ENCODE assay signal across 14 cellular contexts in the genomic region with DNA sequence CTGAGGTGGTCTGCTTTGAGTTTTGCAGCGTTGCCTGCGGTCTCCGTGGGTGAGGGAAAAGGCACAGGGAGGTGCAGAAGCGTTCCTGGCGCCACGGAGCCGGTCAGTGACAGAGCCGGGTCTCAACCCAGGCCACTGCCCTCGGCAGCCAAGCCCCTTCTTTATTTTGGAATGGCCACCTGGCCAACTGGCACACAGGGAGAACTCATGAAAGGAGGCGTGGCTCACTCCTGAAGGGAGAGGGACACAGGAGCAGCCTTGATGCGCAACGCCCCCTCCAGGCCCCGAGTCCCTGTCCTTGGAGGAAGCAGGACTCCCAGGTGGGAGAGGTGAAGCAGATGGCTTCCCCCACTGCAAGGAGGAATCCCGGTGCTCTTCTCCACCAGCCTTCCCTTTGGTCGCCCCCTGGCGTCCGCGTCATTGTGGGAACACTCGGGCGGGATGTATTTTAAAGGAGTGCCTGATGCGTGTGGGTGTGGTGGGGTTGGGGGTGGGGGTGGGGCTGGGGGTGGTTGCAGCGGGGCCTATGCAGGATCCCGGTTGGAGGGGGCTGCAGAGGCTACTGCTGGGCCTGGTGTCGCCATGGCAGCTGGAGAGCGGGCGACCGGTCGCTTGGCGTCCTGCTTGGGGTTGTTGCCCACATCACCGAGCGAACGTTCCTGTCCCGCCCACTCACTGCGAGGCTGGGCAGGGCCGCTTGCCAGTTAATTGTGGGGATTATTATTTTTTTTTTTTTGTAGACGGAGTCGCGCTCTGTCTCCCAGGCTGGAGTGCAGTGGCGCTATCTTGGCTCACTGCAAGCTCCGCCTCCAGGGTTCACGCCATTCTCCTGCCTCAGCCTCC. TPM values are rescaled to one million over a fixed set of nuclear protein-coding genes. Genes with fewer than 3 reads are reported as not detected.
A peak's percentile ranks its signal among the peaks of the same experiment; 100 is the strongest.
DNase-seq lines count a peak whose midpoint lies in the region; ATAC-seq and TF ChIP-seq lines count a peak whose summit lies in the region.
"Had no signal": no experiment of that assay in that cellular context is flagged by ENCODE, and none has a peak within 500 bp of the region (broad histone marks: within the 10 kb centered on the region; RNA-seq: fewer than 3 reads in every experiment).

No MANE protein-coding gene starts in this region.

- POLR2A ChIA-PET in WTC11 (lab: Charles Lee) = no interaction called here

- H3K4me1 ChIP-seq in heart right ventricle (no peaks in the 10 kb centered on the region), right cardiac atrium (ENCODE audit: control insufficient read depth, insufficient read depth, low read length) (no peaks in the 10 kb centered on the region), aorta (ENCODE audit: control insufficient read depth in 1 of 2, insufficient read depth in 2 of 2, low read length in 2 of 2) (no peaks in the 10 kb centered on the region), HAP-1 (no peaks in the 10 kb centered on the region)
- H3K4me1 ChIP-seq: gastrocnemius medialis, Peyer's patch had no signal

- peaks cover 0 to 44% (median 20%) of the 10 kb centered on the region in 7 donors for H3K27me3 ChIP-seq in heart right ventricle
- no peaks in the 10 kb centered on the region for H3K27me3 ChIP-seq in right cardiac atrium (ENCODE audit: control insufficient read depth, insufficient read depth)
- no peaks in the 10 kb centered on the region for H3K27me3 ChIP-seq in aorta (ENCODE audit: control insufficient read depth in 1 of 2, insufficient read depth in 2 of 2, low read length in 1 of 2)
- H3K27me3 ChIP-seq in HAP-1 (ENCODE audit: low read depth) = no peaks in the 10 kb centered on the region
- H3K27me3 ChIP-seq: gastrocnemius medialis, Peyer's patch had no signal

- no peak for TF ChIP-seq POLR2A in lower leg skin (IDR thresholded peaks at IDR 0.05)

- H3K27ac ChIP-seq in heart right ventricle = no peak overlapping the region
- no peak overlapping the region for H3K27ac ChIP-seq in right cardiac atrium (ENCODE audit: low read length)
- no peak overlapping the region for H3K27ac ChIP-seq in aorta (ENCODE audit: low read depth in 1 of 2, low read length in 2 of 2)
- H3K27ac ChIP-seq: gastrocnemius medialis had no signal

- peaks cover 16% of the 10 kb centered on the region for H3K4me1 Mint-ChIP-seq in WTC11

- H3K9me3 ChIP-seq in heart right ventricle (no peaks in the 10 kb centered on the region), right cardiac atrium (ENCODE audit: control insufficient read depth, low read length) (no peaks in the 10 kb centered on the region), aorta (ENCODE audit: control insufficient read depth, low read length) (no peaks in the 10 kb centered on the region), HAP-1 (no peaks in the 10 kb centered on the region)
- H3K9me3 ChIP-seq: gastrocnemius medialis, Peyer's patch had no signal

- H3K4me3 ChIP-seq in heart right ventricle (no peak overlapping the region), right cardiac atrium (ENCODE audit: low read length) (no peak overlapping the region), aorta (ENCODE audit: low read length in 2 of 2) (no peak overlapping the region), HAP-1 (no peak overlapping the region), lower leg skin (ENCODE audit: low read depth, poor library complexity, severe bottlenecking) (no peak overlapping the region)
- H3K4me3 ChIP-seq: gastrocnemius medialis, GM12878, Peyer's patch had no signal

- 0 out of 2 replicates have a peak, but pooled peaks cover 2% of the 10 kb centered on the region for H3K36me3 Mint-ChIP-seq in WTC11

- peak overlapping the region; percentile 46 for H3K4me3 Mint-ChIP-seq in WTC11

- H3K36me3 ChIP-seq in heart right ventricle = no peaks in the 10 kb centered on the region
- H3K36me3 ChIP-seq in aorta (ENCODE audit: control insufficient read depth in 1 of 2, insufficient read depth in 2 of 2, low read length in 1 of 2) = no peaks in the 10 kb centered on the region
- peaks cover 4% of the 10 kb centered on the region; the same call in 1 of the 2 replicates for H3K36me3 ChIP-seq in HAP-1 (replicated peaks)
- H3K36me3 ChIP-seq: gastrocnemius medialis, Peyer's patch had no signal

- CTCF ChIA-PET in WTC11 (lab: Charles Lee) = interaction anchor here (1.0 to 5.6 kb wide), 7 partner anchors 16 to 185 kb away, joined by 3 to 44 read pairs (median 4); no protein-coding TSS in a partner anchor

- no peak for ATAC-seq in heart right ventricle
- no peak for ATAC-seq in right cardiac atrium
- ATAC-seq in WTC11 = peak; percentile 90
- ATAC-seq in aorta (ENCODE audit: low FRiP score) = no peak
- ATAC-seq: gastrocnemius medialis, GM12878 had no signal

- 41% methylated on average over 41 of the region's 41 CpGs for WGBS in heart right ventricle, 2 donors
- WGBS in right cardiac atrium = 45% methylated on average over 41 of the region's 41 CpGs
- WGBS in aorta, 2 donors = 41 to 48% methylated on average over 41 of the region's 41 CpGs
- WGBS in lower leg skin, 2 donors = 70 to 85% methylated on average over 39 to 41 of the region's 41 CpGs

- in situ Hi-C loops in HAP-1 (cut with MboI; ENCODE audit: low sequenced_read_pairs) = no loop called here

- no peaks in the 10 kb centered on the region for H3K9me3 Mint-ChIP-seq in WTC11

- TF ChIP-seq CTCF in heart right ventricle (IDR thresholded peaks at IDR 0.05) (peak in 7 of 9 donors; percentile 4 to 21 (median 15)), WTC11 (IDR thresholded peaks at IDR 0.05) (no peak), lower leg skin (IDR thresholded peaks at IDR 0.05) (no peak)

- intact Hi-C loops in heart right ventricle (cut with DNase I) = no loop called here
- intact Hi-C loops in right cardiac atrium (cut with DNase I) = no loop called here
- intact Hi-C loops in aorta (cut with DNase I) = no loop called here
- intact Hi-C loops in lower leg skin (cut with DNase I; ENCODE audit: low total_unique reads) = no loop called here

- no peak for DNase-seq in heart right ventricle
- DNase-seq in right cardiac atrium = no peak
- peak; percentile 91 for DNase-seq in WTC11 (ENCODE audit: low spot score)
- DNase-seq in iPS DF 4.7 (ENCODE audit: extremely low read depth, low spot score) = peak; percentile 80
- DNase-seq in aorta = peak; percentile 27 to 59
- DNase-seq in HAP-1 (ENCODE audit: low spot score in 2 of 2) = no peak
- DNase-seq in lower leg skin (ENCODE audit: low spot score in 2 of 2) = no peak
- DNase-seq in retina = no peak
- DNase-seq: activated CD4-positive, alpha-beta T cell treated with anti-CD3 and anti-CD28 coated beads for 1 hour; gastrocnemius medialis had no signal

- H3K27me3 Mint-ChIP-seq in WTC11 (ENCODE audit: low read depth) = no peaks in the 10 kb centered on the region
- H3K27me3 Mint-ChIP-seq: CD4-positive, CD25-positive, alpha-beta regulatory T cell had no signal

- H3K27ac Mint-ChIP-seq in WTC11 = no peak overlapping the region
- H3K27ac Mint-ChIP-seq: CD4-positive, CD25-positive, alpha-beta regulatory T cell had no signal

TF ChIP-seq in WTC11, 78 proteins besides CTCF, POLR2A, EP300 and RAD21 (continues in another document):
- TF ChIP-seq, protein P1, sequence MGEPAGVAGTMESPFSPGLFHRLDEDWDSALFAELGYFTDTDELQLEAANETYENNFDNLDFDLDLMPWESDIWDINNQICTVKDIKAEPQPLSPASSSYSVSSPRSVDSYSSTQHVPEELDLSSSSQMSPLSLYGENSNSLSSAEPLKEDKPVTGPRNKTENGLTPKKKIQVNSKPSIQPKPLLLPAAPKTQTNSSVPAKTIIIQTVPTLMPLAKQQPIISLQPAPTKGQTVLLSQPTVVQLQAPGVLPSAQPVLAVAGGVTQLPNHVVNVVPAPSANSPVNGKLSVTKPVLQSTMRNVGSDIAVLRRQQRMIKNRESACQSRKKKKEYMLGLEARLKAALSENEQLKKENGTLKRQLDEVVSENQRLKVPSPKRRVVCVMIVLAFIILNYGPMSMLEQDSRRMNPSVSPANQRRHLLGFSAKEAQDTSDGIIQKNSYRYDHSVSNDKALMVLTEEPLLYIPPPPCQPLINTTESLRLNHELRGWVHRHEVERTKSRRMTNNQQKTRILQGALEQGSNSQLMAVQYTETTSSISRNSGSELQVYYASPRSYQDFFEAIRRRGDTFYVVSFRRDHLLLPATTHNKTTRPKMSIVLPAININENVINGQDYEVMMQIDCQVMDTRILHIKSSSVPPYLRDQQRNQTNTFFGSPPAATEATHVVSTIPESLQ (CRISPR knock-in tag; IDR thresholded peaks at IDR 0.05) = no peak
- TF ChIP-seq ZNF121 (CRISPR knock-in tag; IDR thresholded peaks at IDR 0.05) = no peak
- TF ChIP-seq, protein P2, sequence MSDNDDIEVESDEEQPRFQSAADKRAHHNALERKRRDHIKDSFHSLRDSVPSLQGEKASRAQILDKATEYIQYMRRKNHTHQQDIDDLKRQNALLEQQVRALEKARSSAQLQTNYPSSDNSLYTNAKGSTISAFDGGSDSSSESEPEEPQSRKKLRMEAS (CRISPR knock-in tag; IDR thresholded peaks at IDR 0.05) = 0 out of 2 replicates have a peak, but pooled peaks have one; percentile 24

RNA-seq across cellular contexts. Expression of a gene that starts 32.6 kb away (rescaled TPM):
- total RNA-seq in heart right ventricle = under 1 TPM; 0.16 to 0.85 (median 0.49) TPM
- polyA plus RNA-seq in heart right ventricle = under 1 TPM; 0.16 to 0.37 TPM
- total RNA-seq in right cardiac atrium = under 1 TPM; 0.17 to 0.95 (median 0.50) TPM
- polyA plus RNA-seq in right cardiac atrium = 0.38 TPM
- total RNA-seq in WTC11 (2021) = 11.2 to 14.6 TPM (median 13.9 TPM) in 3 replicates
- total RNA-seq in aorta = 1 to 10 TPM; 2.0 to 2.1 TPM
- 1 to 10 TPM in 1 of 2 donors, under 1 TPM in 1; 0.41 to 1.8 TPM for polyA plus RNA-seq in aorta
- total RNA-seq in lower leg skin = 1 to 10 TPM in 3 of 4 donors, under 1 TPM in 1; 0.80 to 1.9 (median 1.6) TPM
- total RNA-seq: myocyte had no signal

Comparison
In these comparisons a context has a peak if more than half of its experiments do, and no peak if none do; other contexts are left out.
1. DNase-seq: peak in WTC11 (single experiment), iPS DF 4.7 (single experiment) and aorta (2 of 2); none in heart right ventricle (0 of 2), right cardiac atrium (0 of 3), HAP-1 (0 of 2), lower leg skin (0 of 2) and retina (single experiment).
2. CTCF ChIP-seq: peak in heart right ventricle (7 of 9); none in WTC11 (single experiment) and lower leg skin (0 of 3).